Comparison of ENCODE assay signal across 29 cellular contexts in genomic region chr15:41647269-41647668, GRCh38. TPM values are rescaled to one million over a fixed set of nuclear protein-coding genes. Genes with fewer than 3 reads are reported as not detected.
DNase-seq lines count a peak whose midpoint lies in the region; ATAC-seq, FAIRE-seq and TF ChIP-seq lines count a peak whose summit lies in the region.
"Had no signal": no experiment of that assay in that cellular context is flagged by ENCODE, and none has a peak within 500 bp of the region (broad histone marks: within the 10 kb centered on the region; RNA-seq: fewer than 3 reads in every experiment).

No MANE protein-coding gene starts in this region.

- intact Hi-C loops in endothelial cell of umbilical vein (cut with micrococcal nuclease): no loop called here
- intact Hi-C loops in upper lobe of right lung (cut with DNase I): no loop called here
- intact Hi-C loops in MCF 10A (cut with micrococcal nuclease): no loop called here

- H3K4me3 ChIP-seq in endothelial cell of umbilical vein (replicated peaks in 1 of 3; ENCODE audit: insufficient read depth in 1 of 3, low read depth in 1 of 3, low read length in 3 of 3): no peak overlapping the region
- no peak overlapping the region for H3K4me3 ChIP-seq in upper lobe of right lung
- H3K4me3 ChIP-seq: BLaER1, stomach, vagina had no signal

- CTCF ChIA-PET in endothelial cell of umbilical vein (lab: Charles Lee): interaction anchor here (1.0 to 2.3 kb wide), 3 partner anchors 14 to 89 kb away, joined by 3 to 7 read pairs (median 3); no protein-coding TSS in a partner anchor
- CTCF ChIA-PET in MCF 10A (lab: Yijun Ruan, JAX): no interaction called here

- no peaks in the 10 kb centered on the region for H3K79me2 ChIP-seq in endothelial cell of umbilical vein (ENCODE audit: control insufficient read depth, insufficient read depth, low read length)

- BruUV-seq in endothelial cell of umbilical vein (replicated peaks; lab: Mats Ljungman, UMichigan) (no TSS peak), MCF 10A (replicated peaks; lab: Mats Ljungman, UMichigan) (no TSS peak)

- no peak for TF ChIP-seq POLR2A in endothelial cell of umbilical vein (IDR thresholded peaks at IDR 0.05; ENCODE audit: low read depth, low read length)

- no peak for TF ChIP-seq CTCF in endothelial cell of umbilical vein (IDR thresholded peaks at IDR 0.05; ENCODE audit: extremely low read depth in 1 of 2, insufficient read depth in 1 of 2, low read depth in 1 of 2, low read length in 2 of 2)
- TF ChIP-seq CTCF in upper lobe of right lung (IDR thresholded peaks at IDR 0.05): no peak
- no peak for TF ChIP-seq CTCF in MCF 10A (IDR thresholded peaks at IDR 0.05; ENCODE audit: unreplicated experiment)

- no peak overlapping the region for H2AFZ ChIP-seq in endothelial cell of umbilical vein (ENCODE audit: low read depth, low read length)

- H3K27me3 Mint-ChIP-seq in MCF 10A (ENCODE audit: insufficient read depth, unreplicated experiment): no peaks in the 10 kb centered on the region
- no peaks in the 10 kb centered on the region for H3K27me3 Mint-ChIP-seq in stimulated activated memory B cell treated with anti-CD40 and anti-IgM and Interleukin-4, amounts not matched to agents 10 μg/mL and 1 μg/mL and 100 μg/mL, for 72 hours

- DNase-seq in LHCN-M2 (ENCODE audit: low read depth): peak; percentile 6
- DNase-seq in SIG-M5 (lab: John Stamatoyannopoulos, UW): peak; percentile 18
- no peak for DNase-seq in endothelial cell of umbilical vein (ENCODE audit: low read depth, low spot score)
- DNase-seq in upper lobe of right lung: no peak
- no peak for DNase-seq in MCF 10A (ENCODE audit: unreplicated experiment)
- DNase-seq in activated effector memory CD4-positive, alpha-beta T cell treated with Interleukin-2 at 50 U/mL for 16 hours: no peak
- DNase-seq: activated CD4-positive, CD25-positive, alpha-beta regulatory T cell; activated T-cell treated with anti-CD3 and anti-CD28 coated beads, Interleukin-2, amount 50 U/mL, for 4 hours; caudate nucleus; cortex of kidney; effector memory CD4-positive, alpha-beta T cell; EL; erythroblast; glutamatergic neuron; left ventricle myocardium superior; NCI-H1048; NCI-H187; NCI-H510A; PC-3; right cardiac atrium; stimulated activated CD8-positive, alpha-beta memory T cell treated with anti-CD3 and anti-CD28 coated beads, Interleukin-4, amount 100 ng/mL, for 48 hours; stomach; T-helper 9 cell had no signal

- H3K4me1 Mint-ChIP-seq in MCF 10A (ENCODE audit: insufficient read depth, unreplicated experiment): no peaks in the 10 kb centered on the region
- no peaks in the 10 kb centered on the region for H3K4me1 Mint-ChIP-seq in stimulated activated memory B cell treated with anti-CD40 and anti-IgM and Interleukin-4, amounts not matched to agents 10 μg/mL and 1 μg/mL and 100 μg/mL, for 72 hours

- no peak overlapping the region for H3K9ac ChIP-seq in endothelial cell of umbilical vein (replicated peaks; ENCODE audit: extremely low read depth, insufficient read depth, low read length)
- H3K9ac ChIP-seq: BLaER1, KMS-11 had no signal

- H3K4me2 ChIP-seq in endothelial cell of umbilical vein (ENCODE audit: insufficient read depth, low read length): no peak overlapping the region
- H3K4me2 ChIP-seq: BLaER1, KMS-11 had no signal

- no peak overlapping the region for H3K27ac ChIP-seq in endothelial cell of umbilical vein (ENCODE audit: insufficient read depth, low read depth, low read length)
- no peak overlapping the region for H3K27ac ChIP-seq in upper lobe of right lung
- H3K27ac ChIP-seq: BLaER1, KMS-11, stomach, vagina had no signal

- no peaks in the 10 kb centered on the region for H3K9me1 ChIP-seq in endothelial cell of umbilical vein (replicated peaks; ENCODE audit: control insufficient read depth, extremely low read depth, insufficient read depth, low read length)

- no peaks in the 10 kb centered on the region for H3K9me3 ChIP-seq in endothelial cell of umbilical vein (replicated peaks; ENCODE audit: control insufficient read depth, insufficient read depth, low read length)
- no peaks in the 10 kb centered on the region for H3K9me3 ChIP-seq in upper lobe of right lung
- H3K9me3 ChIP-seq: BLaER1, stomach, vagina had no signal

- no peaks in the 10 kb centered on the region for H3K36me3 ChIP-seq in endothelial cell of umbilical vein (ENCODE audit: control insufficient read depth in 2 of 2, extremely low read depth in 1 of 2, insufficient read depth in 2 of 2, low read length in 2 of 2)
- H3K36me3 ChIP-seq in upper lobe of right lung: no peaks in the 10 kb centered on the region
- H3K36me3 ChIP-seq: BLaER1, stomach, vagina had no signal

- H3K9me3 Mint-ChIP-seq in MCF 10A (ENCODE audit: unreplicated experiment): no peaks in the 10 kb centered on the region
- H3K9me3 Mint-ChIP-seq in stimulated activated memory B cell treated with anti-CD40 and anti-IgM and Interleukin-4, amounts not matched to agents 10 μg/mL and 1 μg/mL and 100 μg/mL, for 72 hours: peaks cover 12% of the 10 kb centered on the region

- H3K27ac Mint-ChIP-seq in MCF 10A (ENCODE audit: low read depth, unreplicated experiment): no peak overlapping the region
- no peak overlapping the region for H3K27ac Mint-ChIP-seq in stimulated activated memory B cell treated with anti-CD40 and anti-IgM and Interleukin-4, amounts not matched to agents 10 μg/mL and 1 μg/mL and 100 μg/mL, for 72 hours

- H4K20me1 ChIP-seq in endothelial cell of umbilical vein (replicated peaks; ENCODE audit: control insufficient read depth, extremely low read depth, insufficient read depth, low read length): no peaks in the 10 kb centered on the region
- H4K20me1 ChIP-seq: BLaER1 had no signal

- H3K36me3 Mint-ChIP-seq in MCF 10A (ENCODE audit: insufficient read depth, unreplicated experiment): peaks cover 4% of the 10 kb centered on the region
- no peaks in the 10 kb centered on the region for H3K36me3 Mint-ChIP-seq in stimulated activated memory B cell treated with anti-CD40 and anti-IgM and Interleukin-4, amounts not matched to agents 10 μg/mL and 1 μg/mL and 100 μg/mL, for 72 hours

- no peaks in the 10 kb centered on the region for H3K27me3 ChIP-seq in endothelial cell of umbilical vein (ENCODE audit: control insufficient read depth in 2 of 2, insufficient read depth in 2 of 2, low read length in 2 of 2)
- H3K27me3 ChIP-seq in upper lobe of right lung: no peaks in the 10 kb centered on the region
- H3K27me3 ChIP-seq: BLaER1, stomach, vagina had no signal

- H3K4me1 ChIP-seq in endothelial cell of umbilical vein (ENCODE audit: control insufficient read depth, extremely low read depth, insufficient read depth, low read length) (no peaks in the 10 kb centered on the region), upper lobe of right lung (no peaks in the 10 kb centered on the region)
- H3K4me1 ChIP-seq: BLaER1, vagina had no signal

- H3K4me3 Mint-ChIP-seq in MCF 10A (ENCODE audit: unreplicated experiment): no peak overlapping the region
- H3K4me3 Mint-ChIP-seq in stimulated activated memory B cell treated with anti-CD40 and anti-IgM and Interleukin-4, amounts not matched to agents 10 μg/mL and 1 μg/mL and 100 μg/mL, for 72 hours: no peak overlapping the region
- H3K4me3 Mint-ChIP-seq: activated T-cell treated with anti-CD3 and anti-CD28 coated beads, Interleukin-2, amount 50 U/mL, for 4 hours had no signal

- POLR2A ChIA-PET in endothelial cell of umbilical vein (lab: Charles Lee) (no interaction called here), MCF 10A (lab: Yijun Ruan, JAX) (no interaction called here)

- dilution Hi-C loops in endothelial cell of umbilical vein (cut with MboI; ENCODE audit: extremely low pct_ligation_motif_present, low sequenced_read_pairs): no loop called here

- peak; percentile 26 for FAIRE-seq in endothelial cell of umbilical vein (lab: Jason Lieb, UNC)
- FAIRE-seq: GM12891, HTR-8/SVneo had no signal

- ATAC-seq in upper lobe of right lung: peak; percentile 77
- ATAC-seq in stimulated activated memory B cell treated with anti-CD40 and anti-IgM and Interleukin-4, amounts not matched to agents 10 μg/mL and 1 μg/mL and 100 μg/mL, for 72 hours: no peak
- ATAC-seq: activated T-cell treated with anti-CD3 and anti-CD28 coated beads, Interleukin-2, amount 50 U/mL, for 4 hours; left ventricle myocardium superior; PC-3; right cardiac atrium had no signal

TF ChIP-seq in endothelial cell of umbilical vein, 7 proteins besides CTCF, POLR2A, EP300 and RAD21:
- no peak for TF ChIP-seq MYC (IDR thresholded peaks at IDR 0.05; ENCODE audit: low read depth, low read length)
- TF ChIP-seq MAX (IDR thresholded peaks at IDR 0.05; ENCODE audit: insufficient read depth, insufficient read length): no peak
- no peak for TF ChIP-seq JUN (IDR thresholded peaks at IDR 0.05; ENCODE audit: borderline replicate concordance, insufficient read depth, insufficient read length, low read depth)
- no peak for TF ChIP-seq EZH2 (IDR thresholded peaks at IDR 0.05; ENCODE audit: borderline replicate concordance, low read depth, low read length, severe bottlenecking)
- TF ChIP-seq FOS (IDR thresholded peaks at IDR 0.05; ENCODE audit: borderline replicate concordance, insufficient read depth, low read length): no peak
- no peak for TF ChIP-seq GATA2 (IDR thresholded peaks at IDR 0.05; ENCODE audit: insufficient read depth, insufficient read length, low read depth, low read length)
- TF ChIP-seq POLR2AphosphoS5 (IDR thresholded peaks at IDR 0.05; ENCODE audit: insufficient read depth, low read depth, low read length): no peak

RNA-seq across cellular contexts. Expression of gene MGA, which starts 12.9 kb away (rescaled TPM):
- 18.4 and 40.7 TPM in 2 replicates for total RNA-seq in LHCN-M2 (2014; rRNA removed)
- polyA plus RNA-seq in LHCN-M2 (2012): 2.5 TPM
- total RNA-seq in endothelial cell of umbilical vein: 34.0 and 36.5 TPM in 2 replicates
- polyA plus RNA-seq in endothelial cell of umbilical vein: 3.6 and 4.1 TPM in 2 replicates
- polyA plus RNA-seq in endothelial cell of umbilical vein (2011; cell fraction: cytosol; rRNA removed): 3.2 and 3.5 TPM in 2 replicates
- polyA plus RNA-seq in endothelial cell of umbilical vein (2011; cell fraction: nucleus; rRNA removed): 16.1 and 18.4 TPM in 2 replicates
- 8.9 and 10.3 TPM in 2 replicates for polyA plus RNA-seq in endothelial cell of umbilical vein (2012)
- polyA minus RNA-seq in endothelial cell of umbilical vein: 42.3 and 47.5 TPM in 2 replicates
- polyA minus RNA-seq in endothelial cell of umbilical vein (2011; cell fraction: cytosol; rRNA and poly(A)+ RNA removed): 56.9 TPM
- polyA minus RNA-seq in endothelial cell of umbilical vein (2011; cell fraction: nucleus; rRNA and poly(A)+ RNA removed): 61.3 and 88.2 TPM in 2 replicates
- total RNA-seq in upper lobe of right lung: 39.2 TPM
- 15.9 and 17.5 TPM in 2 replicates for total RNA-seq in MCF 10A (2022)

Comparison
In these comparisons a context has a peak if more than half of its experiments do, and no peak if none do; other contexts are left out.
1. DNase-seq: peak in LHCN-M2 (single experiment) and SIG-M5 (single experiment); none in endothelial cell of umbilical vein (single experiment), upper lobe of right lung (single experiment), MCF 10A (single experiment) and activated effector memory CD4-positive, alpha-beta T cell treated with Interleukin-2 at 50 U/mL for 16 hours (single experiment).